28 cellular contexts compared by ENCODE assay signal in genomic region chr20:24850206-24850605, GRCh38.
"Had no signal": no experiment of that assay in that cellular context is flagged by ENCODE, and none has a peak within 500 bp of the region (broad histone marks: within the 10 kb centered on the region; RNA-seq: fewer than 3 reads in every experiment).

No MANE protein-coding gene starts in this region.

- H3K27ac ChIP-seq: stomach, suprapubic skin, testis, thoracic aorta, thyroid gland, tibial artery, tibial nerve, transverse colon, upper lobe of left lung, upper lobe of right lung, uterus, vagina had no signal

- H3K4me3 ChIP-seq: stomach, suprapubic skin, testis, thoracic aorta, thyroid gland, tibial artery, tibial nerve, transverse colon, upper lobe of left lung, upper lobe of right lung, uterus, vagina had no signal

- H3K4me3 Mint-ChIP-seq: stimulated activated effector memory CD8-positive, alpha-beta T cell treated with anti-CD3 and anti-CD28 coated beads, Interleukin-12 subunit alpha, Interleukin-12 subunit beta, amount 100 ng/mL, for 72 hours; stimulated activated memory B cell treated with anti-CD40 and anti-IgM and Interleukin-4, amounts not matched to agents 10 μg/mL and 1 μg/mL and 100 μg/mL, for 72 hours; stimulated activated naive B cell treated with anti-CD40 and anti-IgM and Interleukin-4, amounts not matched to agents 10 μg/mL and 1 μg/mL and 100 μg/mL, for 72 hours; stimulated activated naive CD8-positive, alpha-beta T cell treated with anti-CD3 and anti-CD28 coated beads, Interleukin-15, amount 100 ng/mL, for 72 hours; stimulated activated naive CD8-positive, alpha-beta T cell treated with anti-CD3 and anti-CD28 coated beads, Interleukin-15, Interleukin-2, amounts not matched to agents 100 ng/mL and 50 ng/mL, for 24 hours; type B pancreatic cell had no signal

- H3K36me3 ChIP-seq: stomach, suprapubic skin, thoracic aorta, thyroid gland, tibial artery, tibial nerve, transverse colon, upper lobe of left lung, upper lobe of right lung, uterus, vagina had no signal

- ATAC-seq: stimulated activated effector memory CD8-positive, alpha-beta T cell treated with anti-CD3 and anti-CD28 coated beads, Interleukin-12 subunit alpha, Interleukin-12 subunit beta, amount 100 ng/mL, for 72 hours; stimulated activated memory B cell treated with anti-CD40 and anti-IgM and Interleukin-4, amounts not matched to agents 10 μg/mL and 1 μg/mL and 100 μg/mL, for 72 hours; stimulated activated naive B cell treated with anti-CD40 and anti-IgM and Interleukin-4, amounts not matched to agents 10 μg/mL and 1 μg/mL and 100 μg/mL, for 72 hours; stimulated activated naive CD8-positive, alpha-beta T cell treated with anti-CD3 and anti-CD28 coated beads, Interleukin-15, amount 100 ng/mL, for 72 hours; stimulated activated naive CD8-positive, alpha-beta T cell treated with anti-CD3 and anti-CD28 coated beads, Interleukin-15, Interleukin-2, amounts not matched to agents 100 U/mL and 50 U/mL, for 24 hours; upper lobe of right lung had no signal

- H3K4me1 ChIP-seq: stomach, suprapubic skin, testis, thyroid gland, tibial artery, tibial nerve, transverse colon, upper lobe of left lung, upper lobe of right lung, uterus, vagina had no signal

- H3K36me3 Mint-ChIP-seq: stimulated activated effector memory CD8-positive, alpha-beta T cell treated with anti-CD3 and anti-CD28 coated beads, Interleukin-12 subunit alpha, Interleukin-12 subunit beta, amount 100 ng/mL, for 72 hours; stimulated activated memory B cell treated with anti-CD40 and anti-IgM and Interleukin-4, amounts not matched to agents 10 μg/mL and 1 μg/mL and 100 μg/mL, for 72 hours; type B pancreatic cell had no signal

- H3K4me1 Mint-ChIP-seq: stimulated activated effector memory CD8-positive, alpha-beta T cell treated with anti-CD3 and anti-CD28 coated beads, Interleukin-12 subunit alpha, Interleukin-12 subunit beta, amount 100 ng/mL, for 72 hours; stimulated activated memory B cell treated with anti-CD40 and anti-IgM and Interleukin-4, amounts not matched to agents 10 μg/mL and 1 μg/mL and 100 μg/mL, for 72 hours; stimulated activated naive CD8-positive, alpha-beta T cell treated with anti-CD3 and anti-CD28 coated beads, Interleukin-15, amount 100 ng/mL, for 72 hours had no signal

- H3K27me3 ChIP-seq: stomach, suprapubic skin, testis, thyroid gland, tibial artery, tibial nerve, upper lobe of left lung, uterus, vagina had no signal

- H3K27ac Mint-ChIP-seq: stimulated activated effector memory CD8-positive, alpha-beta T cell treated with anti-CD3 and anti-CD28 coated beads, Interleukin-12 subunit alpha, Interleukin-12 subunit beta, amount 100 ng/mL, for 72 hours; stimulated activated memory B cell treated with anti-CD40 and anti-IgM and Interleukin-4, amounts not matched to agents 10 μg/mL and 1 μg/mL and 100 μg/mL, for 72 hours; stimulated activated naive B cell treated with anti-CD40 and anti-IgM and Interleukin-4, amounts not matched to agents 10 μg/mL and 1 μg/mL and 100 μg/mL, for 72 hours; stimulated activated naive CD8-positive, alpha-beta T cell treated with anti-CD3 and anti-CD28 coated beads, Interleukin-15, amount 100 ng/mL, for 72 hours; stimulated activated naive CD8-positive, alpha-beta T cell treated with anti-CD3 and anti-CD28 coated beads, Interleukin-15, Interleukin-2, amounts not matched to agents 100 ng/mL and 50 ng/mL, for 24 hours; type B pancreatic cell had no signal

- DNase-seq: stimulated activated CD4-positive, alpha-beta T cell treated with anti-CD3 and anti-CD28 coated beads, Interleukin-2, amount 100 ng/mL, for 48 hours; stimulated activated CD4-positive, alpha-beta T cell treated with anti-CD3 and anti-CD28 coated beads, Interleukin-4, amount 100 ng/mL, for 1 hour; stimulated activated CD4-positive, alpha-beta T cell treated with anti-CD3 and anti-CD28 coated beads, Interleukin-4, amount 100 ng/mL, for 24 hours; stimulated activated CD4-positive, alpha-beta T cell treated with anti-CD3 and anti-CD28 coated beads, Interleukin-4, amount 100 ng/mL, for 4 hours; stimulated activated CD8-positive, alpha-beta memory T cell treated with anti-CD3 and anti-CD28 coated beads, Interleukin-4, amount 100 ng/mL, for 48 hours; stimulated activated naive B cell treated with anti-CD40 and anti-IgM and Interleukin-4, amounts not matched to agents 10 μg/mL and 1 μg/mL and 100 μg/mL, for 72 hours; stimulated activated naive CD4-positive, alpha-beta T cell; stimulated activated naive CD4-positive, alpha-beta T cell treated with Interleukin-2 at 50 U/mL for 16 hours; stimulated activated naive CD8-positive, alpha-beta T cell treated with anti-CD3 and anti-CD28 coated beads, Interleukin-15, amount 100 ng/mL, for 72 hours; stimulated activated naive CD8-positive, alpha-beta T cell treated with anti-CD3 and anti-CD28 coated beads, Interleukin-15, Interleukin-2, amounts not matched to agents 100 U/mL and 50 U/mL, for 24 hours; stomach; substantia nigra; testis; thyroid gland; tibial artery; transverse colon; trophoblast cell; upper lobe of left lung; upper lobe of right lung; uterus had no signal

- H3K9me3 ChIP-seq: testis, thoracic aorta, thyroid gland, transverse colon, upper lobe of right lung, uterus, vagina had no signal
